Comparison of ENCODE assay signal across 22 cellular contexts in genomic region chr2:56100791-56101312, GRCh38.
"Had no signal": no experiment of that assay in that cellular context is flagged by ENCODE, and none has a peak within 500 bp of the region (broad histone marks: within the 10 kb centered on the region; RNA-seq: fewer than 3 reads in every experiment).

No MANE protein-coding gene starts in this region.

- H3K4me3 ChIP-seq: coronary artery, lung, psoas muscle, right lobe of liver, smooth muscle cell, stomach, testis, tibial artery had no signal

- H3K27ac ChIP-seq: coronary artery, psoas muscle, right lobe of liver, stomach, testis, tibial artery had no signal

- H3K9me3 ChIP-seq: psoas muscle, right lobe of liver, stomach, testis, tibial artery had no signal

- H3K4me2 ChIP-seq: smooth muscle cell had no signal

- H3K27me3 ChIP-seq: right lobe of liver, stomach, testis, tibial artery had no signal

- H3K4me1 ChIP-seq: psoas muscle, right lobe of liver, stomach, testis had no signal

- ATAC-seq: effector memory CD8-positive, alpha-beta T cell; left lobe of liver; psoas muscle; right lobe of liver; stimulated activated effector memory CD8-positive, alpha-beta T cell treated with anti-CD3 and anti-CD28 coated beads, Interleukin-12 subunit alpha, Interleukin-12 subunit beta, amount 100 ng/mL, for 72 hours had no signal

- DNase-seq: effector memory CD8-positive, alpha-beta T cell; hypothalamus; kidney; naive B cell; nucleus accumbens; posterior cingulate gyrus; psoas muscle; retina; right lobe of liver; stimulated activated CD4-positive, alpha-beta T cell treated with anti-CD3 and anti-CD28 coated beads, Interleukin-12 subunit alpha, Interleukin-12 subunit beta, amount 100 ng/mL, for 4 hours; stimulated activated CD4-positive, alpha-beta T cell treated with anti-CD3 and anti-CD28 coated beads, Interleukin-1b, Interleukin-23, amount 100 ng/mL, for 48 hours; stimulated activated CD4-positive, alpha-beta T cell treated with anti-CD3 and anti-CD28 coated beads, Interleukin-4, amount 100 ng/mL, for 1 hour; stimulated activated naive CD4-positive, alpha-beta T cell treated with Interleukin-2 at 50 U/mL for 16 hours; stomach; substantia nigra; testis; tibial artery had no signal

- H3K36me3 ChIP-seq: right lobe of liver, stomach, tibial artery had no signal
